Comparison of ENCODE assay signal across 2 cellular contexts in the genomic region with DNA sequence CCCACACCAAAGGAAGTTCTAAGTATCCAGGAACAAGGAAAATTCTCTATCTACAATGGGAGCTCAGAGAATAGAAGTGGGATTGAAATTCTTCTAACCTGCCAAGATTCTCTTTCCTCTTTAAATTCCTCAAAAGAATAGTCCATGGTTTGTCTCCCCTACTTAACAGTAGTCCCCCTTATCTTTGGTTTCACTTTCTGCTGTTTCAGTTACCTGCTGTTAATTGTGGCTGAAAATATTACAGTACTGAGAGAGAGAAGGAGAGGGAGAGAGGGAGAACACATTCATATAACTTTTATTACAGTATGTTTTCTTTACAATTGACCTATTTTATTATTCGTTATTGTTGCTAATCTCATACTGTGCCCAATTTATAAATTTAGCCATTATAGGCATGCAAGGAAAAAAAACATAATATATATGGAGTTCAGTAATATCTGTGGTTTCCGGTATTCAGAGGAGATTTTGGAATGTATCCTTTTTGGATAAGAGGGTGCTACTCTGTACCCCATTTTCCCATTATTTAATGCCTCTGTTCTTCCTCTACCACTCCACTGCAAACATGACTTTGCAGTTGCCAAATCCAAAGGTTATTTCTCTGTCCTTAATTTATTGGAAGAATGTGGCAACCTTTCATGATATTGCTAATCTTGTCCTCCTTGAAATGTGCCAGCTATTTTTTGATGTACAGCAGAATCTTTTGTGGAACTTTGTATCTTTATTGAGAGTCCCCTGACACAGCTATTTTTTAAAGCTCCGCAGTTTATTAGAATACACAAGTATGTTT.
TF ChIP-seq lines count a peak whose summit lies in the region.

No MANE protein-coding gene starts in this region.

TF ChIP-seq in liver, 16 proteins besides CTCF, POLR2A, EP300 and RAD21 (continued from another document):
- TF ChIP-seq ZBTB33 (IDR thresholded peaks at IDR 0.05) (no peak), EGR1 (IDR thresholded peaks at IDR 0.05; ENCODE audit: low read depth in 2 of 2) (no peak), RXRA (IDR thresholded peaks at IDR 0.05) (peak in 1 of 2 donors; percentile 10)

TF ChIP-seq in SK-N-SH treated with all-trans-retinoic acid at 6 μM for 48 hours, 23 proteins besides CTCF, POLR2A, EP300 and RAD21 (continued from another document):
- TF ChIP-seq, protein P1, sequence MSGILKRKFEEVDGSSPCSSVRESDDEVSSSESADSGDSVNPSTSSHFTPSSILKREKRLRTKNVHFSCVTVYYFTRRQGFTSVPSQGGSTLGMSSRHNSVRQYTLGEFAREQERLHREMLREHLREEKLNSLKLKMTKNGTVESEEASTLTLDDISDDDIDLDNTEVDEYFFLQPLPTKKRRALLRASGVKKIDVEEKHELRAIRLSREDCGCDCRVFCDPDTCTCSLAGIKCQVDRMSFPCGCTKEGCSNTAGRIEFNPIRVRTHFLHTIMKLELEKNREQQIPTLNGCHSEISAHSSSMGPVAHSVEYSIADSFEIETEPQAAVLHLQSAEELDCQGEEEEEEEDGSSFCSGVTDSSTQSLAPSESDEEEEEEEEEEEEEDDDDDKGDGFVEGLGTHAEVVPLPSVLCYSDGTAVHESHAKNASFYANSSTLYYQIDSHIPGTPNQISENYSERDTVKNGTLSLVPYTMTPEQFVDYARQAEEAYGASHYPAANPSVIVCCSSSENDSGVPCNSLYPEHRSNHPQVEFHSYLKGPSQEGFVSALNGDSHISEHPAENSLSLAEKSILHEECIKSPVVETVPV (CRISPR knock-in tag; IDR thresholded peaks at IDR 0.05), result no peak
- TF ChIP-seq TSHZ2 (CRISPR knock-in tag; IDR thresholded peaks at IDR 0.05), result no peak
- no peak for TF ChIP-seq PPARA (CRISPR knock-in tag; IDR thresholded peaks at IDR 0.05; ENCODE audit: borderline replicate concordance)
- no peak for TF ChIP-seq ESRRG (CRISPR knock-in tag; IDR thresholded peaks at IDR 0.05)
- TF ChIP-seq ZNF565 (CRISPR knock-in tag; conservative IDR thresholded peaks at IDR 0.05; ENCODE audit: low read depth), result no peak
- TF ChIP-seq ZNF70 (CRISPR knock-in tag; IDR thresholded peaks at IDR 0.05), result no peak
- TF ChIP-seq BACH2 (CRISPR knock-in tag; IDR thresholded peaks at IDR 0.05; ENCODE audit: borderline replicate concordance), result no peak
- no peak for TF ChIP-seq ZC3H10 (CRISPR knock-in tag; IDR thresholded peaks at IDR 0.05)
- TF ChIP-seq ZFP30 (CRISPR knock-in tag; IDR thresholded peaks at IDR 0.05), result no peak
- no peak for TF ChIP-seq GLIS3 (CRISPR knock-in tag; IDR thresholded peaks at IDR 0.05)
- no peak for TF ChIP-seq SNAI2 (CRISPR knock-in tag; IDR thresholded peaks at IDR 0.05)
- TF ChIP-seq ZFP3 (CRISPR knock-in tag; IDR thresholded peaks at IDR 0.05), result no peak
